Comparison of ENCODE assay signal across 10 cellular contexts in genomic region chr10:6279540-6280267, GRCh38.
A peak's percentile ranks its signal among the peaks of the same experiment; 100 is the strongest.
DNase-seq lines count a peak whose midpoint lies in the region; ATAC-seq and TF ChIP-seq lines count a peak whose summit lies in the region.
"Had no signal": no experiment of that assay in that cellular context is flagged by ENCODE, and none has a peak within 500 bp of the region (broad histone marks: within the 10 kb centered on the region; RNA-seq: fewer than 3 reads in every experiment).

No MANE protein-coding gene starts in this region.

- 51% methylated on average over 15 of the region's 15 CpGs for WGBS in smooth muscle cell (ENCODE audit: low lambda C conversion rate)

- no peak for TF ChIP-seq CTCF in HFFc6 (IDR thresholded peaks at IDR 0.05)
- no peak for TF ChIP-seq CTCF in WTC11 (IDR thresholded peaks at IDR 0.05)
- no peak for TF ChIP-seq CTCF in smooth muscle cell (IDR thresholded peaks at IDR 0.05; ENCODE audit: borderline replicate concordance, insufficient read depth, poor library complexity, severe bottlenecking)

- CTCF ChIA-PET in WTC11 (lab: Charles Lee) = interaction anchor here (0.6 to 1.4 kb wide), 2 partner anchors 122 to 147 kb away, joined by 3 to 6 read pairs; no protein-coding TSS in a partner anchor

- no peaks in the 10 kb centered on the region for H3K9me3 ChIP-seq in smooth muscle cell (replicated peaks; ENCODE audit: low read depth)
- H3K9me3 ChIP-seq: heart right ventricle had no signal

- no peaks in the 10 kb centered on the region for H3K79me2 ChIP-seq in smooth muscle cell (ENCODE audit: low read depth)

- H3K4me1 Mint-ChIP-seq in HFFc6 (ENCODE audit: low read depth) = peaks cover 36% of the 10 kb centered on the region
- peaks cover 25% of the 10 kb centered on the region for H3K4me1 Mint-ChIP-seq in WTC11

- no peaks in the 10 kb centered on the region; the same call in 1 of the 2 replicates for H3K27me3 Mint-ChIP-seq in HFFc6 (ENCODE audit: insufficient read depth)
- H3K27me3 Mint-ChIP-seq in WTC11 (ENCODE audit: low read depth) = no peaks in the 10 kb centered on the region

- H3K4me1 ChIP-seq in smooth muscle cell (ENCODE audit: low read depth) = peaks cover 10% of the 10 kb centered on the region

- peak; percentile 74 for ATAC-seq in WTC11
- ATAC-seq in GM21381 (IDR thresholded peaks at IDR 0.05; ENCODE audit: unreplicated experiment) = no peak
- no peak for ATAC-seq in HG02759 (IDR thresholded peaks at IDR 0.05; ENCODE audit: unreplicated experiment)

- DNase-seq in HFFc6 (peak; percentile 64), WTC11 (ENCODE audit: low spot score) (peak; percentile 37), iPS-NIHi7 (ENCODE audit: extremely low spot score) (peak; percentile 77), smooth muscle cell (lab: John Stamatoyannopoulos, UW; ENCODE audit: unreplicated experiment) (no peak), NOMO-1 treated with dmso at 0.1 percent for 144 hours (lab: John Stamatoyannopoulos, UW; ENCODE audit: unreplicated experiment) (no peak)
- DNase-seq: heart right ventricle; NCI-H774; stimulated activated CD4-positive, alpha-beta T cell treated with anti-CD3 and anti-CD28 coated beads, Interleukin-2, amount 100 ng/mL, for 24 hours had no signal

- peaks cover 19% of the 10 kb centered on the region for H3F3A ChIP-seq in smooth muscle cell (ENCODE audit: low read depth)

- POLR2A ChIA-PET in WTC11 (lab: Charles Lee) = no interaction called here

- no peak overlapping the region for H3K4me3 ChIP-seq in smooth muscle cell
- H3K4me3 ChIP-seq: heart right ventricle had no signal

- H3K4me3 Mint-ChIP-seq in HFFc6 = peak overlapping the region; percentile 56
- no peak overlapping the region for H3K4me3 Mint-ChIP-seq in WTC11

- H3K9me3 Mint-ChIP-seq in HFFc6 (no peaks in the 10 kb centered on the region), WTC11 (peaks cover 3% of the 10 kb centered on the region; the same call in 1 of the 2 replicates)

- H4K20me1 ChIP-seq in smooth muscle cell (ENCODE audit: low read depth) = peaks cover 6% of the 10 kb centered on the region

- H3K27ac ChIP-seq in smooth muscle cell (ENCODE audit: low read depth) = peak overlapping the region; percentile 80

- H3K27ac Mint-ChIP-seq in HFFc6 = peak overlapping the region; percentile 90
- peak overlapping the region; percentile 41 for H3K27ac Mint-ChIP-seq in WTC11

- H3K9ac ChIP-seq in smooth muscle cell (ENCODE audit: low read depth) = peak overlapping the region; percentile 21

- H3K36me3 ChIP-seq in smooth muscle cell (ENCODE audit: low read depth) = no peaks in the 10 kb centered on the region
- H3K36me3 ChIP-seq: heart right ventricle had no signal

- H3K4me2 ChIP-seq in smooth muscle cell = peak overlapping the region; percentile 59

- no peak overlapping the region for H2AFZ ChIP-seq in smooth muscle cell (ENCODE audit: low read depth)

- no peaks in the 10 kb centered on the region for H3K27me3 ChIP-seq in smooth muscle cell (ENCODE audit: low read depth)
- H3K27me3 ChIP-seq: heart right ventricle had no signal

- no peaks in the 10 kb centered on the region for H3K36me3 Mint-ChIP-seq in HFFc6 (ENCODE audit: low read depth)
- peaks cover 8% of the 10 kb centered on the region for H3K36me3 Mint-ChIP-seq in WTC11

TF ChIP-seq in WTC11, 78 proteins besides CTCF, POLR2A, EP300 and RAD21:
- TF ChIP-seq GTF2I (CRISPR knock-in tag; conservative IDR thresholded peaks at IDR 0.05) = no peak
- TF ChIP-seq ZNF121 (CRISPR knock-in tag; IDR thresholded peaks at IDR 0.05) = no peak
- TF ChIP-seq RORB (CRISPR knock-in tag; IDR thresholded peaks at IDR 0.05) = no peak
- TF ChIP-seq GABPB1 (CRISPR knock-in tag; IDR thresholded peaks at IDR 0.05) = 0 out of 2 replicates have a peak, but pooled peaks have one; percentile 40
- TF ChIP-seq TEAD1 (CRISPR knock-in tag; IDR thresholded peaks at IDR 0.05) = no peak
- TF ChIP-seq TP53 (CRISPR knock-in tag; IDR thresholded peaks at IDR 0.05) = no peak
- no peak for TF ChIP-seq PRDM15 (CRISPR knock-in tag; IDR thresholded peaks at IDR 0.05)
- TF ChIP-seq ZNF423 (CRISPR knock-in tag; IDR thresholded peaks at IDR 0.05) = no peak

Comparison
In these comparisons a context has a peak if more than half of its experiments do, and no peak if none do; other contexts are left out.
1. DNase-seq: peak in HFFc6 (single experiment), WTC11 (single experiment) and iPS-NIHi7 (single experiment); none in smooth muscle cell (single experiment) and NOMO-1 treated with dmso at 0.1 percent for 144 hours (single experiment).